In genomic region chr2:207166349-207167128, GRCh38 we compare ENCODE assay signal across 1 cellular context.
TF ChIP-seq lines count a peak whose summit lies in the region.

No MANE protein-coding gene starts in this region.

TF ChIP-seq in HEK293, 187 proteins besides CTCF, POLR2A, EP300 and RAD21 (continued from another document):
- no peak for TF ChIP-seq PRDM6 (tag by site-specific recombination; IDR thresholded peaks at IDR 0.05)
- no peak for TF ChIP-seq GFI1B (tag by site-specific recombination; IDR thresholded peaks at IDR 0.05)
- no peak for TF ChIP-seq ZFP69B (tag by site-specific recombination; IDR thresholded peaks at IDR 0.05)
- no peak for TF ChIP-seq ZNF830 (tag by site-specific recombination; IDR thresholded peaks at IDR 0.05; ENCODE audit: low read depth)
- TF ChIP-seq ZNF423 (tag by site-specific recombination; IDR thresholded peaks at IDR 0.05), result no peak
- TF ChIP-seq KLF8 (tag by site-specific recombination; IDR thresholded peaks at IDR 0.05), result 0 out of 2 replicates have a peak, but pooled peaks have one; percentile 4
TF ChIP-seq in HEK293: peak in this region for 14.
